ENCODE assay signal across 9 cellular contexts in genomic region chr22:20429254-20430100, GRCh38. TPM values are rescaled to one million over a fixed set of nuclear protein-coding genes. Genes with fewer than 3 reads are reported as not detected.
DNase-seq lines count a peak whose midpoint lies in the region; ATAC-seq and TF ChIP-seq lines count a peak whose summit lies in the region.
"Had no signal": no experiment of that assay in that cellular context is flagged by ENCODE, and none has a peak within 500 bp of the region (broad histone marks: within the 10 kb centered on the region; RNA-seq: fewer than 3 reads in every experiment).

No MANE protein-coding gene starts in this region.

- no peak overlapping the region for H3K9ac ChIP-seq in SK-N-SH

- H3K4me1 ChIP-seq in SK-N-SH (ENCODE audit: control insufficient read depth in 1 of 2, insufficient read depth in 2 of 2, low read depth in 1 of 2, low read length in 1 of 2), result peaks cover 0 to 7% of the 10 kb centered on the region in 2 experiments; a peak in 1 of 4 replicates
- H3K4me1 ChIP-seq in muscle layer of duodenum (ENCODE audit: control insufficient read depth in 1 of 2, insufficient read depth in 2 of 2, low read length in 2 of 2), result peaks cover 0 to 22% of the 10 kb centered on the region in 2 donors

- no peak for ATAC-seq in SK-N-SH treated with all-trans-retinoic acid at 6 μM for 48 hours
- ATAC-seq in stimulated activated naive CD8-positive, alpha-beta T cell treated with anti-CD3 and anti-CD28 coated beads, Interleukin-15, Interleukin-2, amounts not matched to agents 100 U/mL and 50 U/mL, for 24 hours, result peak; percentile 61

- CTCF ChIA-PET in SK-N-SH (lab: Yijun Ruan, JAX), result interaction anchor here (1.0 to 2.8 kb wide), 3 partner anchors 11 to 25 kb away, joined by 4 to 8 read pairs (median 7); no protein-coding TSS in a partner anchor

- POLR2A ChIA-PET in SK-N-SH (lab: Yijun Ruan, JAX), result no interaction called here

- no peaks in the 10 kb centered on the region for H3F3A ChIP-seq in SK-N-SH (replicated peaks; ENCODE audit: insufficient read depth)

- peaks cover 11 to 55% of the 10 kb centered on the region in 2 experiments for H3K36me3 ChIP-seq in SK-N-SH (replicated peaks in 1 of 2; ENCODE audit: control insufficient read depth in 1 of 2, insufficient read depth in 2 of 2, low read length in 1 of 2)
- peaks cover 6 to 17% of the 10 kb centered on the region in 2 donors for H3K36me3 ChIP-seq in muscle layer of duodenum (ENCODE audit: control insufficient read depth in 1 of 2, insufficient read depth in 2 of 2, low read length in 2 of 2)
- H3K36me3 ChIP-seq: uterus had no signal

- no peak for TF ChIP-seq EP300 in SK-N-SH (IDR thresholded peaks at IDR 0.05; ENCODE audit: borderline replicate concordance in 1 of 2, low read depth in 1 of 2, low read length in 1 of 2)

- no peaks in the 10 kb centered on the region for H3K9me3 ChIP-seq in SK-N-SH
- H3K9me3 ChIP-seq in muscle layer of duodenum (ENCODE audit: control insufficient read depth in 1 of 2, low read length in 2 of 2), result no peaks in the 10 kb centered on the region
- H3K9me3 ChIP-seq: uterus had no signal

- peaks cover 67% of the 10 kb centered on the region for H4K20me1 ChIP-seq in SK-N-SH (ENCODE audit: insufficient read depth)

- TF ChIP-seq CTCF in SK-N-SH (IDR thresholded peaks at IDR 0.05), result no peak

- H3K4me3 ChIP-seq in SK-N-SH (ENCODE audit: low read depth in 2 of 2, low read length in 1 of 2) (no peak overlapping the region), muscle layer of duodenum (ENCODE audit: low read depth in 1 of 2, low read length in 2 of 2) (peak overlapping the region; percentile 42 to 45)
- H3K4me3 ChIP-seq: uterus had no signal

- H3K4me2 ChIP-seq in SK-N-SH, result no peak overlapping the region

- DNase-seq in SK-N-SH (peak; percentile 74), kidney glomerular epithelial cell (lab: John Stamatoyannopoulos, UW) (no peak), NCI-H2196 treated with DMSO at 0.1 percent for 48 hours (lab: John Stamatoyannopoulos, UW; ENCODE audit: unreplicated experiment) (no peak)
- peak; percentile 59 to 72 (median 70) for DNase-seq in activated CD4-positive, CD25-positive, alpha-beta regulatory T cell (lab: John Stamatoyannopoulos, UW)
- DNase-seq in central memory CD4-positive, alpha-beta T cell, result peak; percentile 68
- peak; percentile 80 for DNase-seq in stimulated activated naive CD8-positive, alpha-beta T cell treated with anti-CD3 and anti-CD28 coated beads, Interleukin-15, Interleukin-2, amounts not matched to agents 100 U/mL and 50 U/mL, for 24 hours

- H3K79me2 ChIP-seq in SK-N-SH (ENCODE audit: insufficient read depth), result peaks cover 43% of the 10 kb centered on the region

- no peak overlapping the region for H2AFZ ChIP-seq in SK-N-SH (ENCODE audit: low read depth)

- TF ChIP-seq RAD21 in SK-N-SH (IDR thresholded peaks at IDR 0.05; ENCODE audit: low read length), result no peak

- 93% methylated on average over 54 of the region's 75 CpGs for WGBS in SK-N-SH (ENCODE audit: low lambda C conversion rate)

- H3K9me2 ChIP-seq in SK-N-SH, result no peaks in the 10 kb centered on the region

- no peaks in the 10 kb centered on the region for H3K27me3 ChIP-seq in SK-N-SH (ENCODE audit: insufficient read depth)
- peaks cover 7% of the 10 kb centered on the region for H3K27me3 ChIP-seq in muscle layer of duodenum (ENCODE audit: low read depth, low read length)
- H3K27me3 ChIP-seq: uterus had no signal

- H3K27ac ChIP-seq in SK-N-SH (ENCODE audit: low read depth in 2 of 2, low read length in 1 of 2) (no peak overlapping the region), muscle layer of duodenum (ENCODE audit: low read length) (no peak overlapping the region)
- H3K27ac ChIP-seq: uterus had no signal

TF ChIP-seq in SK-N-SH, 30 proteins besides CTCF, POLR2A, EP300 and RAD21 (continues in another document):
- TF ChIP-seq IRF3 (IDR thresholded peaks at IDR 0.05; ENCODE audit: low read depth, low read length), result no peak
- no peak for TF ChIP-seq NRF1 (IDR thresholded peaks at IDR 0.05; ENCODE audit: low read depth, low read length)
- TF ChIP-seq FOSL2 (IDR thresholded peaks at IDR 0.05; ENCODE audit: borderline replicate concordance, low read depth), result no peak
- TF ChIP-seq TEAD4 (IDR thresholded peaks at IDR 0.05; ENCODE audit: borderline replicate concordance, insufficient read depth), result no peak
- no peak for TF ChIP-seq MEF2A (IDR thresholded peaks at IDR 0.05; ENCODE audit: borderline replicate concordance, low read depth)
- no peak for TF ChIP-seq TCF12 (IDR thresholded peaks at IDR 0.05)
- TF ChIP-seq ZBTB33 (IDR thresholded peaks at IDR 0.05; ENCODE audit: borderline replicate concordance, low read depth), result no peak

TF ChIP-seq in SK-N-SH treated with all-trans-retinoic acid at 6 μM for 48 hours, 23 proteins besides CTCF, POLR2A, EP300 and RAD21:
- TF ChIP-seq ISL1 (CRISPR knock-in tag; IDR thresholded peaks at IDR 0.05) (no peak), BACH2 (CRISPR knock-in tag; IDR thresholded peaks at IDR 0.05; ENCODE audit: borderline replicate concordance) (no peak), CREB5 (CRISPR knock-in tag; IDR thresholded peaks at IDR 0.05; ENCODE audit: low read depth) (no peak), PATZ1 (CRISPR knock-in tag; IDR thresholded peaks at IDR 0.05; ENCODE audit: borderline replicate concordance) (no peak), GLIS3 (CRISPR knock-in tag; IDR thresholded peaks at IDR 0.05) (no peak), TOX (CRISPR knock-in tag; IDR thresholded peaks at IDR 0.05; ENCODE audit: borderline replicate concordance) (no peak), RARB (CRISPR knock-in tag; IDR thresholded peaks at IDR 0.05) (no peak), ZNF70 (CRISPR knock-in tag; IDR thresholded peaks at IDR 0.05) (no peak), ARNTL (CRISPR knock-in tag; IDR thresholded peaks at IDR 0.05; ENCODE audit: borderline replicate concordance, low read depth) (no peak)

RNA-seq across cellular contexts. Expression of gene SCARF2, which starts 8.1 kb away (rescaled TPM):
- 32.1 and 49.0 TPM in 2 replicates for polyA plus RNA-seq in SK-N-SH (2012; rRNA removed)
- 21.0 and 41.3 TPM in 2 replicates for polyA plus RNA-seq in SK-N-SH (2012; cell fraction: cytosol; rRNA removed)
- 91.3 and 138 TPM in 2 replicates for polyA plus RNA-seq in SK-N-SH (2012; cell fraction: nucleus; rRNA removed)

RNA-seq across cellular contexts. Expression of gene ZNF74, which starts 35.5 kb away (rescaled TPM):
- 8.0 and 9.9 TPM in 2 replicates for polyA plus RNA-seq in SK-N-SH (2012; rRNA removed)
- polyA plus RNA-seq in SK-N-SH (2012; cell fraction: cytosol; rRNA removed), result 4.5 and 7.5 TPM in 2 replicates
- 16.9 and 18.8 TPM in 2 replicates for polyA plus RNA-seq in SK-N-SH (2012; cell fraction: nucleus; rRNA removed)

Comparison
In these comparisons a context has a peak if more than half of its experiments do, and no peak if none do; other contexts are left out.
1. DNase-seq: peak in SK-N-SH (single experiment), activated CD4-positive, CD25-positive, alpha-beta regulatory T cell (4 of 4), central memory CD4-positive, alpha-beta T cell (single experiment) and stimulated activated naive CD8-positive, alpha-beta T cell treated with anti-CD3 and anti-CD28 coated beads, Interleukin-15, Interleukin-2, amounts not matched to agents 100 U/mL and 50 U/mL, for 24 hours (single experiment); none in kidney glomerular epithelial cell (single experiment) and NCI-H2196 treated with DMSO at 0.1 percent for 48 hours (single experiment).
2. H3K4me3 ChIP-seq: peak in muscle layer of duodenum (2 of 2); none in SK-N-SH (0 of 2).